12 cellular contexts compared by ENCODE assay signal in genomic region chr5:45695011-45695667, GRCh38. TPM values are rescaled to one million over a fixed set of nuclear protein-coding genes. Genes with fewer than 3 reads are reported as not detected.
A peak's percentile ranks its signal among the peaks of the same experiment; 100 is the strongest.
DNase-seq lines count a peak whose midpoint lies in the region; ATAC-seq and TF ChIP-seq lines count a peak whose summit lies in the region.
"Had no signal": no experiment of that assay in that cellular context is flagged by ENCODE, and none has a peak within 500 bp of the region (broad histone marks: within the 10 kb centered on the region; RNA-seq: fewer than 3 reads in every experiment).

No MANE protein-coding gene starts in this region.

- H3K36me3 ChIP-seq in SK-N-SH (replicated peaks in 1 of 2; ENCODE audit: control insufficient read depth in 1 of 2, insufficient read depth in 2 of 2, low read length in 1 of 2) (no peaks in the 10 kb centered on the region), lower lobe of right lung (no peaks in the 10 kb centered on the region), tibial nerve (no peaks in the 10 kb centered on the region)
- H3K36me3 ChIP-seq: transverse colon had no signal

- H3K27me3 ChIP-seq in SK-N-SH (ENCODE audit: insufficient read depth) (peaks cover 9% of the 10 kb centered on the region; the same call in 1 of the 2 replicates), lower lobe of right lung (ENCODE audit: low read depth) (peaks cover 49% of the 10 kb centered on the region), tibial nerve (peaks cover 0 to 20% of the 10 kb centered on the region in 2 donors)

- no peaks in the 10 kb centered on the region for H3F3A ChIP-seq in SK-N-SH (replicated peaks; ENCODE audit: insufficient read depth)

- intact Hi-C loops in lower lobe of right lung (cut with DNase I): no loop called here

- ATAC-seq in SK-N-SH treated with all-trans-retinoic acid at 6 μM for 48 hours (no peak), lower lobe of right lung (no peak)

- H3K4me1 ChIP-seq in SK-N-SH (ENCODE audit: control insufficient read depth in 1 of 2, insufficient read depth in 2 of 2, low read depth in 1 of 2, low read length in 1 of 2) (no peaks in the 10 kb centered on the region), lower lobe of right lung (peaks cover 10% of the 10 kb centered on the region), tibial nerve (peaks cover 0 to 15% (median 4%) of the 10 kb centered on the region in 4 donors)

- TF ChIP-seq EP300 in SK-N-SH (IDR thresholded peaks at IDR 0.05; ENCODE audit: borderline replicate concordance in 1 of 2, low read depth in 1 of 2, low read length in 1 of 2) (no peak), tibial nerve (IDR thresholded peaks at IDR 0.05) (no peak)

- H3K4me3 Mint-ChIP-seq in immature natural killer cell: no peak overlapping the region

- H3K4me3 ChIP-seq in SK-N-SH (ENCODE audit: low read depth in 2 of 2, low read length in 1 of 2): no peak overlapping the region
- peak overlapping the region; percentile 22 for H3K4me3 ChIP-seq in lower lobe of right lung
- peak overlapping the region; percentile 39 to 60 (median 44) for H3K4me3 ChIP-seq in tibial nerve

- H3K36me3 Mint-ChIP-seq in immature natural killer cell: peaks cover 0 to 3% (median 3%) of the 10 kb centered on the region in 3 donors

- no peak overlapping the region for H3K9ac ChIP-seq in SK-N-SH

- POLR2A ChIA-PET in SK-N-SH (lab: Yijun Ruan, JAX): no interaction called here

- H4K20me1 ChIP-seq in SK-N-SH (ENCODE audit: insufficient read depth): no peaks in the 10 kb centered on the region

- WGBS in SK-N-SH (ENCODE audit: low lambda C conversion rate): 5% methylated on average over 22 of the region's 47 CpGs
- WGBS in tibial nerve, 2 donors: 1 to 6% methylated on average over 31 to 43 of the region's 47 CpGs

- TF ChIP-seq CTCF in SK-N-SH (IDR thresholded peaks at IDR 0.05) (no peak), lower lobe of right lung (IDR thresholded peaks at IDR 0.05) (no peak), tibial nerve (IDR thresholded peaks at IDR 0.05) (no peak)

- no peaks in the 10 kb centered on the region for H3K79me2 ChIP-seq in SK-N-SH (ENCODE audit: insufficient read depth)

- H3K4me2 ChIP-seq in SK-N-SH: no peak overlapping the region

- CTCF ChIA-PET in SK-N-SH (lab: Yijun Ruan, JAX): no interaction called here

- H3K9me3 Mint-ChIP-seq in immature natural killer cell: peaks cover 9 to 42% (median 29%) of the 10 kb centered on the region in 6 donors

- H3K27me3 Mint-ChIP-seq in immature natural killer cell (ENCODE audit: low read depth in 3 of 3): peaks cover 5 to 10% (median 6%) of the 10 kb centered on the region in 3 donors

- H3K27ac Mint-ChIP-seq in immature natural killer cell: no peak overlapping the region

- TF ChIP-seq RAD21 in SK-N-SH (IDR thresholded peaks at IDR 0.05; ENCODE audit: low read length): no peak

- H2AFZ ChIP-seq in SK-N-SH (ENCODE audit: low read depth): no peak overlapping the region

- H3K4me1 Mint-ChIP-seq in immature natural killer cell: no peaks in the 10 kb centered on the region

- H3K27ac ChIP-seq in SK-N-SH (ENCODE audit: low read depth in 2 of 2, low read length in 1 of 2): no peak overlapping the region
- H3K27ac ChIP-seq in lower lobe of right lung: no peak overlapping the region
- peak overlapping the region in 2 of 4 donors; percentile 47 to 78 for H3K27ac ChIP-seq in tibial nerve
- H3K27ac ChIP-seq: transverse colon had no signal

- no peak for TF ChIP-seq POLR2A in tibial nerve (IDR thresholded peaks at IDR 0.05)

- H3K9me3 ChIP-seq in SK-N-SH: no peaks in the 10 kb centered on the region
- H3K9me3 ChIP-seq in lower lobe of right lung: no peaks in the 10 kb centered on the region
- H3K9me3 ChIP-seq in tibial nerve: no peaks in the 10 kb centered on the region
- H3K9me3 ChIP-seq: transverse colon had no signal

- DNase-seq in SK-N-SH (peak; percentile 12), cerebellum (ENCODE audit: low spot score) (peak; percentile 34), lower lobe of right lung (no peak), tibial nerve (ENCODE audit: low spot score in 2 of 2) (no peak), GOT3 (lab: John Stamatoyannopoulos, UW) (no peak), immature natural killer cell (no peak)
- no peak for DNase-seq in central memory CD4-positive, alpha-beta T cell
- DNase-seq: IMR-90, NCI-H226, transverse colon had no signal

- no peaks in the 10 kb centered on the region for H3K9me2 ChIP-seq in SK-N-SH

TF ChIP-seq in SK-N-SH, 30 proteins besides CTCF, POLR2A, EP300 and RAD21 (continues in another document):
- TF ChIP-seq PBX3 (IDR thresholded peaks at IDR 0.05) (no peak), TEAD4 (IDR thresholded peaks at IDR 0.05; ENCODE audit: borderline replicate concordance, insufficient read depth) (no peak), NFIC (IDR thresholded peaks at IDR 0.05; ENCODE audit: borderline replicate concordance) (no peak), RXRA (IDR thresholded peaks at IDR 0.05; ENCODE audit: borderline replicate concordance, low read depth) (no peak), YY1 (IDR thresholded peaks at IDR 0.05; ENCODE audit: low read depth) (no peak)
- TF ChIP-seq, protein P1, sequence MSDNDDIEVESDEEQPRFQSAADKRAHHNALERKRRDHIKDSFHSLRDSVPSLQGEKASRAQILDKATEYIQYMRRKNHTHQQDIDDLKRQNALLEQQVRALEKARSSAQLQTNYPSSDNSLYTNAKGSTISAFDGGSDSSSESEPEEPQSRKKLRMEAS (IDR thresholded peaks at IDR 0.05; ENCODE audit: low read depth): no peak
- TF ChIP-seq, protein P2, sequence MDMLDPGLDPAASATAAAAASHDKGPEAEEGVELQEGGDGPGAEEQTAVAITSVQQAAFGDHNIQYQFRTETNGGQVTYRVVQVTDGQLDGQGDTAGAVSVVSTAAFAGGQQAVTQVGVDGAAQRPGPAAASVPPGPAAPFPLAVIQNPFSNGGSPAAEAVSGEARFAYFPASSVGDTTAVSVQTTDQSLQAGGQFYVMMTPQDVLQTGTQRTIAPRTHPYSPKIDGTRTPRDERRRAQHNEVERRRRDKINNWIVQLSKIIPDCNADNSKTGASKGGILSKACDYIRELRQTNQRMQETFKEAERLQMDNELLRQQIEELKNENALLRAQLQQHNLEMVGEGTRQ (IDR thresholded peaks at IDR 0.05; ENCODE audit: borderline replicate concordance, low read depth, low read length): no peak

TF ChIP-seq in SK-N-SH treated with all-trans-retinoic acid at 6 μM for 48 hours, 23 proteins besides CTCF, POLR2A, EP300 and RAD21:
- TF ChIP-seq ZNF565 (CRISPR knock-in tag; conservative IDR thresholded peaks at IDR 0.05; ENCODE audit: low read depth) (no peak), ZNF70 (CRISPR knock-in tag; IDR thresholded peaks at IDR 0.05) (no peak), ZC3H10 (CRISPR knock-in tag; IDR thresholded peaks at IDR 0.05) (no peak), CSDC2 (CRISPR knock-in tag; IDR thresholded peaks at IDR 0.05) (no peak), TOX (CRISPR knock-in tag; IDR thresholded peaks at IDR 0.05; ENCODE audit: borderline replicate concordance) (no peak), ZFP3 (CRISPR knock-in tag; IDR thresholded peaks at IDR 0.05) (no peak), ZFP30 (CRISPR knock-in tag; IDR thresholded peaks at IDR 0.05) (no peak), RARB (CRISPR knock-in tag; IDR thresholded peaks at IDR 0.05) (no peak)
- TF ChIP-seq, protein P3, sequence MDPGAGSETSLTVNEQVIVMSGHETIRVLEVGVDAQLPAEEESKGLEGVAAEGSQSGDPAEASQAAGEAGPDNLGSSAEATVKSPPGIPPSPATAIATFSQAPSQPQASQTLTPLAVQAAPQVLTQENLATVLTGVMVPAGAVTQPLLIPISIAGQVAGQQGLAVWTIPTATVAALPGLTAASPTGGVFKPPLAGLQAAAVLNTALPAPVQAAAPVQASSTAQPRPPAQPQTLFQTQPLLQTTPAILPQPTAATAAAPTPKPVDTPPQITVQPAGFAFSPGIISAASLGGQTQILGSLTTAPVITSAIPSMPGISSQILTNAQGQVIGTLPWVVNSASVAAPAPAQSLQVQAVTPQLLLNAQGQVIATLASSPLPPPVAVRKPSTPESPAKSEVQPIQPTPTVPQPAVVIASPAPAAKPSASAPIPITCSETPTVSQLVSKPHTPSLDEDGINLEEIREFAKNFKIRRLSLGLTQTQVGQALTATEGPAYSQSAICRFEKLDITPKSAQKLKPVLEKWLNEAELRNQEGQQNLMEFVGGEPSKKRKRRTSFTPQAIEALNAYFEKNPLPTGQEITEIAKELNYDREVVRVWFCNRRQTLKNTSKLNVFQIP (CRISPR knock-in tag; IDR thresholded peaks at IDR 0.05; ENCODE audit: borderline replicate concordance, low read depth): no peak

RNA-seq across cellular contexts. Expression of gene HCN1, which starts 1.0 kb away (rescaled TPM):
- not detected in 2 replicates for polyA plus RNA-seq in SK-N-SH (2012; rRNA removed)
- polyA plus RNA-seq in SK-N-SH (2012; cell fraction: cytosol; rRNA removed): under 0.01 TPM in 1 of 2 replicates, not detected in the other
- polyA plus RNA-seq in SK-N-SH (2012; cell fraction: nucleus; rRNA removed): not detected in 2 replicates
- 32.5 TPM for total RNA-seq in cerebellum
- not detected for total RNA-seq in lower lobe of right lung
- 10 to 100 TPM; 16.2 to 21.9 (median 17.7) TPM for total RNA-seq in tibial nerve
- polyA plus RNA-seq in immature natural killer cell: not detected
- total RNA-seq: IMR-90, myocyte had no signal
- polyA plus RNA-seq: IMR-90 had no signal

Comparison
In these comparisons a context has a peak if more than half of its experiments do, and no peak if none do; other contexts are left out.
1. DNase-seq: peak in SK-N-SH (single experiment) and cerebellum (single experiment); none in lower lobe of right lung (single experiment), tibial nerve (0 of 2), GOT3 (single experiment), central memory CD4-positive, alpha-beta T cell (single experiment) and immature natural killer cell (0 of 3).
2. H3K4me3 ChIP-seq: peak in lower lobe of right lung (single experiment) and tibial nerve (4 of 4); none in SK-N-SH (0 of 2).
3. RNA of gene HCN1, which starts 1.0 kb away (total RNA-seq): 32.5 TPM in cerebellum (single experiment) and 16.2 to 21.9 TPM in tibial nerve; not detected in lower lobe of right lung (single experiment); every median in the first group is over 10 times any median in the second.